ENCODE assay signal across 14 cellular contexts in genomic region chrX:133307637-133308485, GRCh38.
DNase-seq lines count a peak whose midpoint lies in the region; ATAC-seq and TF ChIP-seq lines count a peak whose summit lies in the region.
"Had no signal": no experiment of that assay in that cellular context is flagged by ENCODE, and none has a peak within 500 bp of the region (broad histone marks: within the 10 kb centered on the region; RNA-seq: fewer than 3 reads in every experiment).

No MANE protein-coding gene starts in this region.

- no peaks in the 10 kb centered on the region for H3K27me3 Mint-ChIP-seq in neural crest cell (ENCODE audit: low read depth)

- no peaks in the 10 kb centered on the region for H3K36me3 ChIP-seq in heart right ventricle

- WGBS in heart right ventricle, 2 donors = 14 to 31% methylated on average over 13 of the region's 13 CpGs

- H3K27ac ChIP-seq in heart right ventricle = peak overlapping the region in 1 of 10 donors; percentile 35
- H3K27ac ChIP-seq: skin epidermis had no signal

- H3K36me3 Mint-ChIP-seq in neural crest cell (ENCODE audit: low read depth) = peaks cover 9% of the 10 kb centered on the region

- no peak overlapping the region for H3K4me3 Mint-ChIP-seq in neural crest cell
- H3K4me3 Mint-ChIP-seq: activated T-cell treated with anti-CD3 and anti-CD28 coated beads, Interleukin-2, amount 50 U/mL, for 4 hours had no signal

- no peak overlapping the region for H3K4me3 ChIP-seq in heart right ventricle
- H3K4me3 ChIP-seq: skin epidermis, tibial artery had no signal

- H3K9me3 Mint-ChIP-seq in neural crest cell = no peaks in the 10 kb centered on the region
- H3K9me3 Mint-ChIP-seq: activated T-cell treated with anti-CD3 and anti-CD28 coated beads, Interleukin-2, amount 50 U/mL, for 4 hours had no signal

- ATAC-seq in Right ventricle myocardium superior (ENCODE audit: poor library complexity) (peak; percentile 92), heart right ventricle (peak in 7 of 8 donors; percentile 61 to 91 (median 78)), GM19328 (IDR thresholded peaks at IDR 0.05; ENCODE audit: unreplicated experiment) (no peak)
- ATAC-seq: activated CD4-positive, CD25-positive, alpha-beta regulatory T cell treated with anti-CD3 and anti-CD28 coated beads, Interleukin-2, amount 50 U/mL, for 24 hours; activated T-cell treated with anti-CD3 and anti-CD28 coated beads, Interleukin-2, amount 50 U/mL, for 4 hours had no signal

- H3K4me1 ChIP-seq in heart right ventricle = peaks cover 0 to 8% (median 0%) of the 10 kb centered on the region in 9 donors

- H3K4me1 Mint-ChIP-seq in neural crest cell = peaks cover 4% of the 10 kb centered on the region

- H3K27ac Mint-ChIP-seq in neural crest cell (ENCODE audit: unreplicated experiment) = no peak overlapping the region

- TF ChIP-seq CTCF in heart right ventricle (IDR thresholded peaks at IDR 0.05) = peak in 1 of 9 donors; percentile 12
- TF ChIP-seq CTCF in neural crest cell (conservative IDR thresholded peaks at IDR 0.05) = no peak

- peaks cover 0 to 66% (median 0%) of the 10 kb centered on the region in 7 donors for H3K27me3 ChIP-seq in heart right ventricle
- H3K27me3 ChIP-seq: tibial artery had no signal

- DNase-seq in Right ventricle myocardium superior (peak; percentile 68), cardiac septum (ENCODE audit: low spot score) (no peak), heart right ventricle (peak; percentile 13 to 37), neural crest cell (ENCODE audit: low read depth, low spot score) (peak; percentile 63), DMS53 (lab: John Stamatoyannopoulos, UW) (no peak), HPDE6-E6E7 (ENCODE audit: extremely low spot score) (no peak)
- no peak for DNase-seq in activated CD4-positive, alpha-beta T cell treated with anti-CD3 and anti-CD28 coated beads for 1 hour
- DNase-seq: activated T-cell treated with anti-CD3 and anti-CD28 coated beads, Interleukin-2, amount 50 U/mL, for 4 hours; hippocampal formation; NK-92 treated with Interleukin-12 subunit alpha and Interleukin-12 subunit beta, amount 100 ng/mL, for 24 hours had no signal

- no peaks in the 10 kb centered on the region for H3K9me3 ChIP-seq in heart right ventricle
- H3K9me3 ChIP-seq: tibial artery had no signal

- intact Hi-C loops in Right ventricle myocardium superior (cut with DNase I) = no loop called here
- intact Hi-C loops in cardiac septum (cut with DNase I) = no loop called here
- intact Hi-C loops in heart right ventricle (cut with DNase I) = no loop called here

Comparison
In these comparisons a context has a peak if more than half of its experiments do, and no peak if none do; other contexts are left out.
1. DNase-seq: peak in Right ventricle myocardium superior (single experiment), heart right ventricle (2 of 2) and neural crest cell (single experiment); none in cardiac septum (single experiment), DMS53 (single experiment), HPDE6-E6E7 (single experiment) and activated CD4-positive, alpha-beta T cell treated with anti-CD3 and anti-CD28 coated beads for 1 hour (single experiment).